25 cellular contexts compared by ENCODE assay signal in the genomic region with DNA sequence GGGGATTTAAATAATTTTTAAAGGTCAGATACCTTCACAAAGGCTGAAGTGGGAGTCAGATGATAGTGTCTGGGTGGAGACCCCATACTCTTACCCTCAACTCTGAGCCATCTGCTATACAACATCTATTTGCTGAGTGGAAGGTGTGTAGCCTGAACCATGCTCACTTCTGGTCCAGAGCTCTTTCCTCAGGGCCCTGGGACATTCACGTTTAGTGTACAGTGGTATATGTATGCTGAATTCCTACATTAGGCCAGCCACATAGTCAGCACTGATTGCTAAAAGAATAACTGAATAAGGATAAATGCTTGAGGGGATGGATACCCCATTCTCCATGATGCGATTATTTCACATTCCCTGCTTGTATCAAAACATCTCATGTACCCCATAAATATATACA.
"Had no signal": no experiment of that assay in that cellular context is flagged by ENCODE, and none has a peak within 500 bp of the region (broad histone marks: within the 10 kb centered on the region; RNA-seq: fewer than 3 reads in every experiment).

No MANE protein-coding gene starts in this region.

- H3K27ac ChIP-seq: neural progenitor cell, ovary, parathyroid adenoma, psoas muscle, right lobe of liver, sigmoid colon, stomach, thoracic aorta, thyroid gland, tibial nerve, upper lobe of left lung, vagina had no signal

- H3K79me2 ChIP-seq: parathyroid adenoma had no signal

- DNase-seq: natural killer cell; occipital lobe; psoas muscle; right cardiac atrium; right lobe of liver; sigmoid colon; small intestine; stimulated activated CD4-positive, alpha-beta T cell treated with anti-CD3 and anti-CD28 coated beads, Interleukin-15, amount 100 ng/mL, for 24 hours; stimulated activated CD4-positive, alpha-beta T cell treated with anti-CD3 and anti-CD28 coated beads, Interleukin-2, amount 100 ng/mL, for 24 hours; stimulated activated CD4-positive, alpha-beta T cell treated with anti-CD3 and anti-CD28 coated beads, Interleukin-2, amount 100 ng/mL, for 48 hours; stimulated activated CD4-positive, alpha-beta T cell treated with anti-CD3 and anti-CD28 coated beads, Interleukin-4, amount 100 ng/mL, for 24 hours; stimulated activated naive B cell treated with anti-CD40 and anti-IgM and Interleukin-4, amounts not matched to agents 10 μg/mL and 1 μg/mL and 100 μg/mL, for 72 hours; stimulated activated naive CD4-positive, alpha-beta T cell treated with Interleukin-2 at 50 U/mL for 16 hours; thyroid gland; trophoblast cell had no signal

- FAIRE-seq: small intestine, urothelium cell line had no signal

- ATAC-seq: natural killer cell; psoas muscle; right cardiac atrium; right lobe of liver; stimulated activated effector memory CD8-positive, alpha-beta T cell treated with anti-CD3 and anti-CD28 coated beads, Interleukin-12 subunit alpha, Interleukin-12 subunit beta, amount 100 ng/mL, for 72 hours; stimulated activated naive B cell treated with anti-CD40 and anti-IgM and Interleukin-4, amounts not matched to agents 10 μg/mL and 1 μg/mL and 100 μg/mL, for 72 hours had no signal

- H3K9ac ChIP-seq: neural progenitor cell, parathyroid adenoma had no signal

- H2AFZ ChIP-seq: neural progenitor cell, parathyroid adenoma had no signal

- H3K4me3 ChIP-seq: neural progenitor cell, ovary, psoas muscle, right lobe of liver, sigmoid colon, stomach, thoracic aorta, thyroid gland, tibial nerve, upper lobe of left lung, vagina had no signal

- H3K4me1 ChIP-seq: neural progenitor cell, parathyroid adenoma, psoas muscle, right lobe of liver, stomach, thyroid gland, tibial nerve, upper lobe of left lung, vagina had no signal

- H3K4me2 ChIP-seq: neural progenitor cell had no signal

- H3K9me3 ChIP-seq: ovary, right lobe of liver, thyroid gland had no signal

- H3K27me3 ChIP-seq: neural progenitor cell, ovary, right lobe of liver, sigmoid colon, thyroid gland, tibial nerve, upper lobe of left lung, vagina had no signal

- H3K36me3 ChIP-seq: neural progenitor cell, ovary, right lobe of liver, sigmoid colon, stomach, thoracic aorta, thyroid gland, tibial nerve, upper lobe of left lung, vagina had no signal
